12 cellular contexts compared by ENCODE assay signal in the genomic region with DNA sequence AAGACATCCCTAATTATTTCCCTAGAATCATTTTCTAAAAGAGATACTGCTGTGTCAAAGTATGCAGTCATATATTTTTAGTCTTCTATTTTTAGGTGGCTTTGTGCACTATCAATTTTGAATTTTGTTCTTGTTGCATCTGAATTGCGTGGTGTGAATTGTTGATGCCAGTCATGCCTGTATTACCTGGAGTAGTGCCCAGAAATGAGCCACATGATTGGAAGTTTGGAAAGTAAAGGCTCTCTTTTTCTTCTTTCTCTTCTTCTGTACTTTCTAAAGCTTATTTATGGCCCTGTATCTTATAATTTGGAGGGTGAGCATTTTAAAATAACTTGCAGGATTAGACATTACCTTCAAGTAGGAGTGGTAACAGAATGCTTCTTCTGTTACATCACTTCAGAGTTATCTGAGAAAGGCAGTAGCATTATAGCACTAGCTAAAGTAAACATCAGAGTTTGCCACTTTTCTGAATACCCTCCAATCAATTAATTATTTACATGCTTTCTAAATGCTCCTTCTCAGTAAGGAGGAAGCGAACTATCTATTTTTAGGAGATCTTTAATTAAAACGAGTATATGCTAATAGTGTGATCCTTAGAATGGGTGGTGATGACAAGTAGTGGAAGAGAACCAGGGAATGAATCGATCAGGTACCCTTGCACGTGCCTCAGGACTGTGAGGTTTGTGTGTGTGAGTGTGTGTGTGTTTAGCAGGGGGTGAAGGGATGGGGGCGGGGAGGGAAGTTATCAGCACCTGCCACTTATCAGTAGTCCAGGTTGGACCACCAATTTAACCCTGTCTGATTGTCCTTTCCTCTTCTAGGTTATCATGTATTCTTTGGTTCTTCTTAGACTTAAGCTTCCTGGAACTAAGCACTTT.
DNase-seq lines count a peak whose midpoint lies in the region; ATAC-seq, FAIRE-seq and TF ChIP-seq lines count a peak whose summit lies in the region.
"Had no signal": no experiment of that assay in that cellular context is flagged by ENCODE, and none has a peak within 500 bp of the region (broad histone marks: within the 10 kb centered on the region; RNA-seq: fewer than 3 reads in every experiment).

No MANE protein-coding gene starts in this region.

- H3K36me3 Mint-ChIP-seq in chondrocyte (ENCODE audit: low read depth): peaks cover 13% of the 10 kb centered on the region
- H3K36me3 Mint-ChIP-seq in activated naive CD4-positive, alpha-beta T cell treated with anti-CD3 and anti-CD28 coated beads, Interleukin-2, amount 10 ng/mL, durations not matched to agents 7 days and 5 days: no peaks in the 10 kb centered on the region

- H3K4me3 ChIP-seq in right lobe of liver (no peak overlapping the region), HepG2 (replicated peaks in 1 of 3; ENCODE audit: insufficient read depth in 1 of 3, low read depth in 2 of 3, low read length in 3 of 3) (no peak overlapping the region)

- H3K27me3 Mint-ChIP-seq in chondrocyte (ENCODE audit: low read depth): no peaks in the 10 kb centered on the region
- no peaks in the 10 kb centered on the region for H3K27me3 Mint-ChIP-seq in activated naive CD4-positive, alpha-beta T cell treated with anti-CD3 and anti-CD28 coated beads, Interleukin-2, amount 10 ng/mL, durations not matched to agents 7 days and 5 days
- H3K27me3 Mint-ChIP-seq: B cell had no signal

- peaks cover 74% of the 10 kb centered on the region for H3K4me1 Mint-ChIP-seq in chondrocyte (ENCODE audit: low read depth)
- no peaks in the 10 kb centered on the region for H3K4me1 Mint-ChIP-seq in activated naive CD4-positive, alpha-beta T cell treated with anti-CD3 and anti-CD28 coated beads, Interleukin-2, amount 10 ng/mL, durations not matched to agents 7 days and 5 days
- H3K4me1 Mint-ChIP-seq: B cell had no signal

- H3K27me3 ChIP-seq in right lobe of liver (no peaks in the 10 kb centered on the region), HepG2 (ENCODE audit: control insufficient read depth in 1 of 2, insufficient read depth in 2 of 2, low read length in 2 of 2) (no peaks in the 10 kb centered on the region)

- no peak for FAIRE-seq in HepG2 (lab: Jason Lieb, UNC)

- in situ Hi-C loops in HepG2 (cut with HindIII; ENCODE audit: extremely low pct_ligation_motif_present, low pct_unique_long_range_greater_than_20kb): no loop called here

- no peak overlapping the region for H2AFZ ChIP-seq in HepG2 (ENCODE audit: low read length)

- POLR2A ChIA-PET in HepG2 (lab: Yijun Ruan, JAX): no interaction called here

- no peak overlapping the region for H3K4me2 ChIP-seq in HepG2 (ENCODE audit: low read depth, low read length)

- WGBS in right lobe of liver (ENCODE audit: insufficient coverage, low coverage, low lambda C conversion rate, missing lambda C conversion rate): 50% methylated on average over 6 of the region's 6 CpGs
- WGBS in HepG2 (ENCODE audit: low lambda C conversion rate): 89% methylated on average over 6 of the region's 6 CpGs

- H3K27ac ChIP-seq in right lobe of liver: no peak overlapping the region
- H3K27ac ChIP-seq in HepG2 (ENCODE audit: extremely low read length, insufficient read depth, low read length): no peak overlapping the region

- peaks cover 0 to 4% (median 0%) of the 10 kb centered on the region in 4 donors for H3K36me3 ChIP-seq in right lobe of liver
- H3K36me3 ChIP-seq in HepG2 (replicated peaks in 1 of 2; ENCODE audit: control insufficient read depth in 1 of 2, insufficient read depth in 2 of 2, low read length in 2 of 2): peaks cover 2 to 6% of the 10 kb centered on the region in 2 experiments; a peak in 3 of 5 replicates

- CTCF ChIA-PET in HepG2 (lab: Yijun Ruan, JAX; ENCODE audit: low intra/inter-chr PET ratio, low total read pairs): no interaction called here
- CTCF ChIA-PET in activated naive CD4-positive, alpha-beta T cell treated with anti-CD3 and anti-CD28 coated beads, Interleukin-2, amount 10 ng/mL, durations not matched to agents 7 days and 5 days (lab: Charles Lee): interaction anchor here (0.6 kb wide), 1 partner anchor 446 kb away, joined by 3 read pairs; no protein-coding TSS in a partner anchor

- H3K9me3 ChIP-seq in right lobe of liver (no peaks in the 10 kb centered on the region), HepG2 (ENCODE audit: low read length) (no peaks in the 10 kb centered on the region)

- DNase-seq in right lobe of liver (no peak), HepG2 (ENCODE audit: low spot score) (no peak), chondrocyte (ENCODE audit: low spot score) (no peak), left lobe of liver (ENCODE audit: low spot score) (no peak), DMS153 treated with DMSO at 0.1 percent for 48 hours (lab: John Stamatoyannopoulos, UW; ENCODE audit: unreplicated experiment) (no peak), NCI-H128 (lab: John Stamatoyannopoulos, UW; ENCODE audit: unreplicated experiment) (no peak)
- no peak for DNase-seq in activated naive CD4-positive, alpha-beta T cell treated with anti-CD3 and anti-CD28 coated beads, Interleukin-2, amount 10 ng/mL, durations not matched to agents 7 days and 5 days
- no peak for DNase-seq in activated CD8-positive, alpha-beta memory T cell treated with anti-CD3 and anti-CD28 coated beads for 24 hours
- DNase-seq: central memory CD4-positive, alpha-beta T cell; NCI-H187 treated with DMSO at 0.1 percent for 48 hours; SHP77 had no signal

- intact Hi-C loops in right lobe of liver (cut with DNase I): no loop called here
- intact Hi-C loops in HepG2 (cut with micrococcal nuclease; ENCODE audit: unreplicated experiment): no loop called here

- TF ChIP-seq POLR2A in right lobe of liver (IDR thresholded peaks at IDR 0.05) (no peak), HepG2 (IDR thresholded peaks at IDR 0.05; ENCODE audit: insufficient read depth in 1 of 2, low read depth in 2 of 2, low read length in 2 of 2) (no peak)

- ATAC-seq in right lobe of liver (peak; percentile 30 to 57 (median 43)), HepG2 (no peak), left lobe of liver (peak; percentile 51)

- no peak for TF ChIP-seq EP300 in HepG2 (IDR thresholded peaks at IDR 0.05; ENCODE audit: low read depth in 2 of 2, low read length in 2 of 2)
- TF ChIP-seq EP300 in HepG2 (CRISPR knock-in tag; IDR thresholded peaks at IDR 0.05; ENCODE audit: borderline replicate concordance): no peak

- H3K4me3 Mint-ChIP-seq in chondrocyte (ENCODE audit: unreplicated experiment): no peak overlapping the region
- H3K4me3 Mint-ChIP-seq in activated naive CD4-positive, alpha-beta T cell treated with anti-CD3 and anti-CD28 coated beads, Interleukin-2, amount 10 ng/mL, durations not matched to agents 7 days and 5 days: no peak overlapping the region
- H3K4me3 Mint-ChIP-seq: B cell had no signal

- H3K9me3 Mint-ChIP-seq in chondrocyte (ENCODE audit: low read depth): no peaks in the 10 kb centered on the region
- no peaks in the 10 kb centered on the region for H3K9me3 Mint-ChIP-seq in activated naive CD4-positive, alpha-beta T cell treated with anti-CD3 and anti-CD28 coated beads, Interleukin-2, amount 10 ng/mL, durations not matched to agents 7 days and 5 days

- TF ChIP-seq CTCF in right lobe of liver (IDR thresholded peaks at IDR 0.05): no peak
- no peak for TF ChIP-seq CTCF in HepG2 (CRISPR knock-in tag; IDR thresholded peaks at IDR 0.05)
- TF ChIP-seq CTCF in chondrocyte (IDR thresholded peaks at IDR 0.05): no peak

- no peaks in the 10 kb centered on the region for H3K79me2 ChIP-seq in HepG2 (ENCODE audit: insufficient read depth, low read length)

- BruUV-seq in HepG2 (replicated peaks; lab: Mats Ljungman, UMichigan): no TSS peak

- H3K27ac Mint-ChIP-seq in chondrocyte (ENCODE audit: unreplicated experiment): peak overlapping the region; percentile 90
- H3K27ac Mint-ChIP-seq in activated naive CD4-positive, alpha-beta T cell treated with anti-CD3 and anti-CD28 coated beads, Interleukin-2, amount 10 ng/mL, durations not matched to agents 7 days and 5 days: no peak overlapping the region
- H3K27ac Mint-ChIP-seq: B cell had no signal

- H3K9ac ChIP-seq in HepG2 (ENCODE audit: insufficient read depth, low read depth, low read length): no peak overlapping the region

- TF ChIP-seq RAD21 in HepG2 (CRISPR knock-in tag; IDR thresholded peaks at IDR 0.05): no peak

- H4K20me1 ChIP-seq in HepG2 (ENCODE audit: insufficient read depth, low read length): no peaks in the 10 kb centered on the region

- peaks cover 0 to 15% (median 0%) of the 10 kb centered on the region in 4 donors for H3K4me1 ChIP-seq in right lobe of liver
- H3K4me1 ChIP-seq in HepG2 (ENCODE audit: insufficient read depth, low read length): no peaks in the 10 kb centered on the region

TF ChIP-seq in HepG2, 621 proteins besides CTCF, POLR2A, EP300 and RAD21:
- TF ChIP-seq ZNF670 (CRISPR knock-in tag; IDR thresholded peaks at IDR 0.05; ENCODE audit: borderline replicate concordance) (no peak), MIER3 (CRISPR knock-in tag; IDR thresholded peaks at IDR 0.05; ENCODE audit: borderline replicate concordance) (no peak), NBN (conservative IDR thresholded peaks at IDR 0.05) (no peak), ZFP37 (CRISPR knock-in tag; IDR thresholded peaks at IDR 0.05; ENCODE audit: borderline replicate concordance) (no peak), NFATC3 (CRISPR knock-in tag; IDR thresholded peaks at IDR 0.05) (no peak), ZNF12 (CRISPR knock-in tag; IDR thresholded peaks at IDR 0.05) (no peak), IRX3 (CRISPR knock-in tag; IDR thresholded peaks at IDR 0.05; ENCODE audit: borderline replicate concordance, low read depth) (no peak), ZSCAN25 (CRISPR knock-in tag; IDR thresholded peaks at IDR 0.05) (no peak), MXD1 (CRISPR knock-in tag; IDR thresholded peaks at IDR 0.05) (no peak), CCDC6 (CRISPR knock-in tag; IDR thresholded peaks at IDR 0.05) (no peak), JUN (CRISPR knock-in tag; IDR thresholded peaks at IDR 0.05) (no peak)
- TF ChIP-seq, protein P1, sequence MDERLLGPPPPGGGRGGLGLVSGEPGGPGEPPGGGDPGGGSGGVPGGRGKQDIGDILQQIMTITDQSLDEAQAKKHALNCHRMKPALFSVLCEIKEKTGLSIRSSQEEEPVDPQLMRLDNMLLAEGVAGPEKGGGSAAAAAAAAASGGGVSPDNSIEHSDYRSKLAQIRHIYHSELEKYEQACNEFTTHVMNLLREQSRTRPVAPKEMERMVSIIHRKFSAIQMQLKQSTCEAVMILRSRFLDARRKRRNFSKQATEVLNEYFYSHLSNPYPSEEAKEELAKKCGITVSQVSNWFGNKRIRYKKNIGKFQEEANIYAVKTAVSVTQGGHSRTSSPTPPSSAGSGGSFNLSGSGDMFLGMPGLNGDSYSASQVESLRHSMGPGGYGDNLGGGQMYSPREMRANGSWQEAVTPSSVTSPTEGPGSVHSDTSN (CRISPR knock-in tag; IDR thresholded peaks at IDR 0.05): no peak
